Comparison of ENCODE assay signal across 8 cellular contexts in the genomic region with DNA sequence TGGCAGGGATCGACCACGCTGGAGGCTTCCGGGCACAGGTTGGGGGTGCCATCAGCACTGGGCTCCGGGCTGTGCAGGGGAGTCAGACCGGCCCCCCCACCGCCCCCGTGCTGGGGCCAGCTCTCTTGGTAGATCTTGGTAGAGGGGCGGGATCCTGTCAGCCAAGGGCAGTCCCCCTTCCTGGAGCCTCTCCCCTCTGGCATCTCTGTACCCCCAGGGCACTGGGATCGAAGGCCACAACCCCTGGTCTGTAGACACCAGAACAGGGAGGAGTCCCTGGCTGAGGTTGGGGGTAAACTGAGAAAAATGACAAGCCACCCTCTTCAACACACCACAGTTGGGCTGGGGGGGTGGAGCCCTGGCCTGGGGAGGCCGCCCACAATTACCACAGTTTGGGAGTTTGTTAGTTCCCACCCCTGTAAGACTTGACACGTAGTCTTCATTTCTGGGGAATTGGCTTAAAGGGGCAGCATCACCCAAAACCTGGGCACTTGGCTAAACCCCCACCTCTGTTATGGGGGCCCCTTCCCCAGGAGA. TPM values are rescaled to one million over a fixed set of nuclear protein-coding genes. Genes with fewer than 3 reads are reported as not detected.
DNase-seq lines count a peak whose midpoint lies in the region; ATAC-seq lines count a peak whose summit lies in the region.

No MANE protein-coding gene starts in this region.

- H3K4me3 ChIP-seq in HUES64 (ENCODE audit: low read length) (peak overlapping the region; percentile 75), iPS-15b (ENCODE audit: low read depth, low read length) (peak overlapping the region; percentile 68)

- no peak overlapping the region for H3K27ac Mint-ChIP-seq in activated T-helper 2 cell treated with anti-CD3 and anti-CD28 coated beads, Interferon-gamma antibody, Interleukin-2, Interleukin-4, amounts not matched to agents 10 μg/mL and 5 μg/mL and 100 μg/mL, durations not matched to agents 14 hours and 24 hours and 36 hours

- no peaks in the 10 kb centered on the region for H3K9me3 ChIP-seq in HUES64 (ENCODE audit: insufficient read depth, low read depth, low read length)
- H3K9me3 ChIP-seq in iPS-15b (ENCODE audit: control insufficient read depth, insufficient read depth, low read length): no peaks in the 10 kb centered on the region

- DNase-seq in activated T-helper 2 cell treated with anti-CD3 and anti-CD28 coated beads, Interferon-gamma antibody, Interleukin-2, Interleukin-4, amounts not matched to agents 10 μg/mL and 5 μg/mL and 100 μg/mL, durations not matched to agents 14 hours and 24 hours and 36 hours (ENCODE audit: low spot score): no peak
- DNase-seq in substantia nigra (lab: John Stamatoyannopoulos, UW): peak in 1 of 49 donors; percentile 48
- no peak for DNase-seq in NCI-H345 (lab: John Stamatoyannopoulos, UW)
- no peak for DNase-seq in SHP77 treated with DMSO at 0.1 percent for 48 hours (lab: John Stamatoyannopoulos, UW)
- no peak for DNase-seq in NCI-H345 treated with DMSO at 0.1 percent for 48 hours (lab: John Stamatoyannopoulos, UW; ENCODE audit: unreplicated experiment)

- H3K36me3 Mint-ChIP-seq in activated T-helper 2 cell treated with anti-CD3 and anti-CD28 coated beads, Interferon-gamma antibody, Interleukin-2, Interleukin-4, amounts not matched to agents 10 μg/mL and 5 μg/mL and 100 μg/mL, durations not matched to agents 14 hours and 24 hours and 36 hours (ENCODE audit: low read depth): no peaks in the 10 kb centered on the region

- H3K36me3 ChIP-seq in HUES64 (ENCODE audit: insufficient read depth, low read length): no peaks in the 10 kb centered on the region
- no peaks in the 10 kb centered on the region for H3K36me3 ChIP-seq in iPS-15b (ENCODE audit: control insufficient read depth, insufficient read depth, low read length)

- intact Hi-C loops in activated T-helper 2 cell treated with anti-CD3 and anti-CD28 coated beads, Interferon-gamma antibody, Interleukin-2, Interleukin-4, amounts not matched to agents 10 μg/mL and 5 μg/mL and 100 μg/mL, durations not matched to agents 14 hours and 24 hours and 36 hours (cut with micrococcal nuclease): loop anchor here (1.0 kb wide), 1 partner anchor 35 kb away; a partner anchor contains a TSS

- no peak for ATAC-seq in HG02981 (IDR thresholded peaks at IDR 0.05; ENCODE audit: unreplicated experiment)

- peaks cover 22% of the 10 kb centered on the region for H3K27me3 Mint-ChIP-seq in activated T-helper 2 cell treated with anti-CD3 and anti-CD28 coated beads, Interferon-gamma antibody, Interleukin-2, Interleukin-4, amounts not matched to agents 10 μg/mL and 5 μg/mL and 100 μg/mL, durations not matched to agents 14 hours and 24 hours and 36 hours (ENCODE audit: low read depth)

- peak overlapping the region; percentile 68 for H3K4me3 Mint-ChIP-seq in activated T-helper 2 cell treated with anti-CD3 and anti-CD28 coated beads, Interferon-gamma antibody, Interleukin-2, Interleukin-4, amounts not matched to agents 10 μg/mL and 5 μg/mL and 100 μg/mL, durations not matched to agents 14 hours and 24 hours and 36 hours (ENCODE audit: low read depth)

- H3K9me3 Mint-ChIP-seq in activated T-helper 2 cell treated with anti-CD3 and anti-CD28 coated beads, Interferon-gamma antibody, Interleukin-2, Interleukin-4, amounts not matched to agents 10 μg/mL and 5 μg/mL and 100 μg/mL, durations not matched to agents 14 hours and 24 hours and 36 hours: no peaks in the 10 kb centered on the region

- H3K27me3 ChIP-seq in HUES64 (ENCODE audit: insufficient read depth, low read length) (peaks cover 69% of the 10 kb centered on the region), iPS-15b (ENCODE audit: control insufficient read depth, insufficient read depth, low read length) (peaks cover 48% of the 10 kb centered on the region)

- H3K4me1 Mint-ChIP-seq in activated T-helper 2 cell treated with anti-CD3 and anti-CD28 coated beads, Interferon-gamma antibody, Interleukin-2, Interleukin-4, amounts not matched to agents 10 μg/mL and 5 μg/mL and 100 μg/mL, durations not matched to agents 14 hours and 24 hours and 36 hours (ENCODE audit: low read depth): peaks cover 9% of the 10 kb centered on the region

- H3K4me1 ChIP-seq in HUES64 (ENCODE audit: insufficient read depth, low read length) (no peaks in the 10 kb centered on the region), iPS-15b (ENCODE audit: control insufficient read depth, insufficient read depth, low read length) (peaks cover 2% of the 10 kb centered on the region)

- 55% methylated on average over 11 of the region's 11 CpGs for WGBS in HUES64

- H3K9ac ChIP-seq in HUES64 (ENCODE audit: low read depth, low read length) (no peak overlapping the region), iPS-15b (ENCODE audit: low read depth, low read length) (no peak overlapping the region)

- H3K27ac ChIP-seq in HUES64 (ENCODE audit: low read depth, low read length): no peak overlapping the region
- H3K27ac ChIP-seq in substantia nigra (ENCODE audit: low read depth, low read length, poor library complexity, severe bottlenecking): peak overlapping the region; percentile 83

RNA-seq across cellular contexts. Expression of a gene that starts 0.9 kb away (rescaled TPM):
- 8.1 TPM for polyA plus RNA-seq in HUES64 (2013, experiment 1 of 2)
- polyA plus RNA-seq in HUES64 (2013, experiment 2 of 2): 12.6 TPM
- 8.2 and 9.3 TPM in 2 replicates for total RNA-seq in activated T-helper 2 cell treated with anti-CD3 and anti-CD28 coated beads, Interferon-gamma antibody, Interleukin-2, Interleukin-4, amounts not matched to agents 10 μg/mL and 5 μg/mL and 100 μg/mL, durations not matched to agents 14 hours and 24 hours and 36 hours

RNA-seq across cellular contexts. Expression of a gene that starts 34.3 kb away (rescaled TPM):
- polyA plus RNA-seq in HUES64 (2013, experiment 1 of 2): 17.2 TPM
- 23.1 TPM for polyA plus RNA-seq in HUES64 (2013, experiment 2 of 2)
- 61.5 and 64.4 TPM in 2 replicates for total RNA-seq in activated T-helper 2 cell treated with anti-CD3 and anti-CD28 coated beads, Interferon-gamma antibody, Interleukin-2, Interleukin-4, amounts not matched to agents 10 μg/mL and 5 μg/mL and 100 μg/mL, durations not matched to agents 14 hours and 24 hours and 36 hours

RNA-seq across cellular contexts. Expression of a gene that starts 50.4 kb away (rescaled TPM):
- 43.5 TPM for polyA plus RNA-seq in HUES64 (2013, experiment 1 of 2)
- polyA plus RNA-seq in HUES64 (2013, experiment 2 of 2): 38.9 TPM
- total RNA-seq in activated T-helper 2 cell treated with anti-CD3 and anti-CD28 coated beads, Interferon-gamma antibody, Interleukin-2, Interleukin-4, amounts not matched to agents 10 μg/mL and 5 μg/mL and 100 μg/mL, durations not matched to agents 14 hours and 24 hours and 36 hours: 78.6 and 78.7 TPM in 2 replicates
